Comparison of ENCODE assay signal across 8 cellular contexts in the genomic region with DNA sequence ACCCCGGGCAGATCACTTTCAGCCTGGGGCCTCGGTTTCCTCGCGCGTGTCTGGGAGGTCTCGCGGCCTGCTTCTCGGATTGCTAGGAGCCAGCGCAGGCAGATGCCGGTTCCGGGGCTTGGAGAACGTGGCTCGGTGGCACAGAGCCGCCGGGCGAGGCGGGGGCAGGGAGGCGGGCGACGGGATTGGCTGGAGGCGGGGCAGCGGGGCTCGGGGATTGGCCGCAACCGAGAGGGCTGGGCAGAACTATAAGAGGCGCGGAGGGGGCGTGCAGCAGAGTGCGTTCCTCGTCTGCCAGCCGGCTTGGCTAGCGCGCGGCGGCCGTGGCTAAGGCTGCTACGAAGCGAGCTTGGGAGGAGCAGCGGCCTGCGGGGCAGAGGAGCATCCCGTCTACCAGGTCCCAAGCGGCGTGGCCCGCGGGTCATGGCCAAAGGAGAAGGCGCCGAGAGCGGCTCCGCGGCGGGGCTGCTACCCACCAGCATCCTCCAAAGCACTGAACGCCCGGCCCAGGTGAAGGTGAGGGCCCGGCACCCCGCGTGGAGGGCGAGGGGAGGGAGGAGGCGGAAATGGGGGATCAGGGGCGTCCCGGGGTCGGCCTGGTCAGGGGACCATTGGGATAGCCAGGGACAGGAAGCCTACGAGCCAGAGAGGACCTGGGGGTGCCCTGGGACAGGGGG. TPM values are rescaled to one million over a fixed set of nuclear protein-coding genes. Genes with fewer than 3 reads are reported as not detected.
DNase-seq lines count a peak whose midpoint lies in the region; ATAC-seq lines count a peak whose summit lies in the region.

A gene (plus strand): TSS at position 276 of the 677 bp plus-strand sequence. CDS start 148 bp downstream, at position 424.

- H3K4me1 Mint-ChIP-seq in activated naive CD4-positive, alpha-beta T cell treated with anti-CD3 and anti-CD28 coated beads for 36 hours (ENCODE audit: low read depth), result peaks cover 33% of the 10 kb centered on the region

- CTCF ChIA-PET in activated naive CD4-positive, alpha-beta T cell treated with anti-CD3 and anti-CD28 coated beads for 36 hours (lab: Charles Lee), result interaction anchor here (1.1 to 1.4 kb wide), 4 partner anchors 17 to 77 kb away, joined by 3 to 9 read pairs (median 5); no protein-coding TSS in a partner anchor

- H3K27me3 Mint-ChIP-seq in activated naive CD4-positive, alpha-beta T cell treated with anti-CD3 and anti-CD28 coated beads for 36 hours (ENCODE audit: low read depth), result no peaks in the 10 kb centered on the region

- ATAC-seq in GM21825 (IDR thresholded peaks at IDR 0.05; ENCODE audit: unreplicated experiment), result peak; percentile 67

- H3K4me3 Mint-ChIP-seq in activated naive CD4-positive, alpha-beta T cell treated with anti-CD3 and anti-CD28 coated beads for 36 hours, result peak within 1 kb of the TSS; percentile 88

- no peaks in the 10 kb centered on the region for H3K9me3 Mint-ChIP-seq in activated naive CD4-positive, alpha-beta T cell treated with anti-CD3 and anti-CD28 coated beads for 36 hours

- peak; percentile 98 for DNase-seq in DMS153 (lab: John Stamatoyannopoulos, UW)
- DNase-seq in M059J (ENCODE audit: low read depth), result peak; percentile 81
- DNase-seq in SIG-M5 treated with dmso at 0.1 percent for 504 hours (lab: John Stamatoyannopoulos, UW; ENCODE audit: unreplicated experiment), result peak; percentile 88
- DNase-seq in activated naive CD4-positive, alpha-beta T cell treated with anti-CD3 and anti-CD28 coated beads for 36 hours, result peak; percentile 89
- peak; percentile 90 for DNase-seq in globus pallidus (ENCODE audit: low spot score)
- peak; percentile 39 to 96 (median 91) for DNase-seq in nucleus accumbens (lab: John Stamatoyannopoulos, UW)
- DNase-seq in superior temporal gyrus (ENCODE audit: extremely low spot score), result peak; percentile 86

- intact Hi-C loops in activated naive CD4-positive, alpha-beta T cell treated with anti-CD3 and anti-CD28 coated beads for 36 hours (cut with micrococcal nuclease), result loop anchor here (1.0 to 5.0 kb wide), 4 partner anchors 36 to 138 kb away; a partner anchor contains a TSS

- H3K27ac Mint-ChIP-seq in activated naive CD4-positive, alpha-beta T cell treated with anti-CD3 and anti-CD28 coated beads for 36 hours, result peak within 1 kb of the TSS; percentile 77

- peaks cover 27% of the 10 kb centered on the region for H3K36me3 Mint-ChIP-seq in activated naive CD4-positive, alpha-beta T cell treated with anti-CD3 and anti-CD28 coated beads for 36 hours (ENCODE audit: low read depth)

RNA-seq across cellular contexts. Expression of the gene that starts here (rescaled TPM):
- 1.2 and 2.3 TPM in 2 replicates for total RNA-seq in M059J (2014; rRNA removed; shearing (Covaris generic))
- total RNA-seq in activated naive CD4-positive, alpha-beta T cell treated with anti-CD3 and anti-CD28 coated beads for 36 hours, result 1 to 10 TPM; 4.0 to 4.5 TPM

Comparison
In these comparisons a context has a peak if more than half of its experiments do, and no peak if none do; other contexts are left out.
1. Peak in every context shown above with its lines: DNase-seq and ATAC-seq.